In the genomic region with DNA sequence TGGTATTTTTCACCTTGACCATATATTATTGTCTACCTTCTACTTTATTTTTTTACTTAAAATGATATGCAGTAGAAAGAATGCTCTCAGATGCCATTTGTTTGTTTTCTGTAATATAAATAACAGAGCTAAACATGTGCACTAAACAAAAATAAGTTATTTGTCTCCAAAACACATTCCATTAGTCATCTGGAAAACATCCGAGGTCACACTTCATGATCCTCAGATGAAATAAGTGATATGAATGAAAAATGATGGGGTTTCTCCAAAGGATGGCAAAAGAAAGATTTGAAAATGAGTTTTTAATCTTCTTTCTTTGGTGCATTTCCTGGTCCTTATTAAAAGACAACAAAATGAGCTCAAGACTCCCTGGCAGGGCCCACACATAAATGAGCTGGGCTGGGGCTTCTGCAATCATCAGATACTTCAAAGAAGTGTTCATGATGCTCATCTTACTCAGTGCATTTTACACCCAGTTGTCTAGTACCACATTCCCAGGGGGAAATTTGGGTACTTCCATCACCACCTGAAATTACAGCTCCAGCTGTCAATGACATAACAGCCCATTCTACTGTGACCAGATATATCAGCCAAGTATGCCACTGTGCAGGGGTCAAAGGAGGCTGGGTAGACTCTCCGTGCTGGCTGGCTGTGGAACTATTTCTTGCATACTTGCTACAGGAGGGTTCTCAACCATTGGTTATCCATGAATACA, we compare ENCODE assay signal across 23 cellular contexts.
"Had no signal": no experiment of that assay in that cellular context is flagged by ENCODE, and none has a peak within 500 bp of the region (broad histone marks: within the 10 kb centered on the region; RNA-seq: fewer than 3 reads in every experiment).

No MANE protein-coding gene starts in this region.

- H3K36me3 ChIP-seq: ascending aorta, cardiac muscle cell, heart left ventricle, right lobe of liver, transverse colon had no signal

- H3K9me3 ChIP-seq: ascending aorta, right lobe of liver, testis, transverse colon had no signal

- H3K27ac ChIP-seq: ascending aorta, cardiac muscle cell, foreskin keratinocyte, heart left ventricle, right lobe of liver, skin epidermis, testis, transverse colon had no signal

- H3K27me3 ChIP-seq: ascending aorta, cardiac muscle cell, foreskin keratinocyte, heart left ventricle, right lobe of liver, testis, transverse colon had no signal

- DNase-seq: activated CD4-positive, alpha-beta T cell treated with anti-CD3 and anti-CD28 coated beads for 1 hour; activated CD4-positive, alpha-beta T cell treated with anti-CD3 and anti-CD28 coated beads, Interleukin-2, amount 10 ng/mL, durations not matched to agents 7 days and 5 days; activated CD8-positive, alpha-beta T cell treated with anti-CD3 and anti-CD28 coated beads for 36 hours; activated gamma-delta T cell treated with Interleukin-2 at 50 U/mL for 16 hours; activated T-cell treated with anti-CD3 and anti-CD28 coated beads, Interleukin-2, amount 50 U/mL, for 4 hours; cortex of kidney; effector memory CD8-positive, alpha-beta T cell; foreskin keratinocyte; heart left ventricle; hypothalamus; right lobe of liver; stimulated activated CD4-positive, alpha-beta T cell treated with anti-CD3 and anti-CD28 coated beads, Interleukin-12 subunit alpha, Interleukin-12 subunit beta, amount 100 ng/mL, for 4 hours; stimulated activated CD4-positive, alpha-beta T cell treated with anti-CD3 and anti-CD28 coated beads, Interleukin-4, amount 100 ng/mL, for 1 hour; stimulated activated naive CD8-positive, alpha-beta T cell treated with anti-CD3 and anti-CD28 coated beads, Interleukin-15, Interleukin-2, amounts not matched to agents 100 U/mL and 50 U/mL, for 24 hours; T-helper 9 cell; testis; transverse colon had no signal

- H3K4me1 ChIP-seq: ascending aorta, foreskin keratinocyte, heart left ventricle, right lobe of liver, testis, transverse colon had no signal

- H3K4me3 ChIP-seq: ascending aorta, cardiac muscle cell, heart left ventricle, right lobe of liver, skin epidermis, testis, transverse colon had no signal

- ATAC-seq: activated CD8-positive, alpha-beta T cell treated with anti-CD3 and anti-CD28 coated beads for 36 hours; activated naive CD4-positive, alpha-beta T cell treated with anti-CD3 and anti-CD28 coated beads, Interleukin-2, amount 50 U/mL, for 72 hours; activated T-cell treated with anti-CD3 and anti-CD28 coated beads, Interleukin-2, amount 50 U/mL, for 4 hours; activated T-helper 17 cell treated with anti-CD3 and anti-CD28 coated beads, Interleukin-2, amount 50 U/mL, for 72 hours; effector memory CD8-positive, alpha-beta T cell; foreskin keratinocyte; heart left ventricle; natural killer cell treated with Interleukin-12 subunit alpha and Interleukin-12 subunit beta and Interleukin-15 and Interleukin-18, amount 100 ng/mL, for 72 hours; right lobe of liver; stimulated activated naive CD8-positive, alpha-beta T cell treated with anti-CD3 and anti-CD28 coated beads, Interleukin-15, Interleukin-2, amounts not matched to agents 100 U/mL and 50 U/mL, for 24 hours had no signal
